ENCODE assay signal across 1 cellular context in the genomic region with DNA sequence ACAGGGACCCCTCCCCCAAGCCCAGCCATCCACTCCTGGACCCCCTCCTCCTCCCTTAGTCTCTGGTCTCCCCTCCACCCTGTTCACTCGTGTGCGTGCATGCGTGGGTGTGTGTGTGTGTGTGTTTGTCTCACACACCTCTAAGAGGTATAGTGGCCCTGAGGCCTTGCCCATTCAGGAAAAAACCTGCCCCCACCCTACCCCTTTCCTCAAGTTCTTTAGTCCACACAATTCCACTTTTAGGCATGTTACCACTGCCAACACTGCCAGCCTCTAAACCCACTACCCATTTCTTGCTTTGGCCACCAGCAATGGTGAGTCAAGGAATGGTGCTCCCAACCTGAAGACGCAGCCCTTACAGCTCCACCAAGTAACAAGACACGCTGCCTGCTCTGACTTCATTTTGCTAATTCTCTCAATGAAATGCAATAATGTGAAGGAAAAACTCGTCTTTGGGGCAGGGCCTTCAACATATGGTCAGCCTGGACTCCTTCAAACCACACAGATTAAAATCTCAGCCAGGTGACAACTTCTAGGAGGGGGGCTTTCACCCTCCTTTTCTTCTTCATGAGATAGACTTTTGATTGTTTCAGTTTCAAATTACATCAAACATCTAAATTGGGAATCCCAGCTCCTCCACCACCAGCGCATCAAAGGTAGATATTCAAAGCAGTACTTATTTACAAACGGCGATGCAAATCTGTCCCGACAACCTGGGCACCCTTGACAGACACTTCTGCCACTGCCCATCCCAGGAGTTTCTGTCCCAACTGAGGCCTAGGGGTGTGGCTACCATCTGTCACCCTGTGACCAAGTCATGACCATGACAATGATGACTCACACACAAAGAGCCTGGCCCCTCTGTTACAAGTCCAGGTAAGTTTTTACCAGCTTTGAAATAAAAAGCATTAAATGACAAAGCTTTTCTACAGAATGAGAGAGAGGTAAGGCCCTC.
TF ChIP-seq lines count a peak whose summit lies in the region.

No MANE protein-coding gene starts in this region.

TF ChIP-seq in GM12878, 131 proteins besides CTCF, POLR2A, EP300 and RAD21 (continued from another document and continues in another):
- TF ChIP-seq, protein P1, sequence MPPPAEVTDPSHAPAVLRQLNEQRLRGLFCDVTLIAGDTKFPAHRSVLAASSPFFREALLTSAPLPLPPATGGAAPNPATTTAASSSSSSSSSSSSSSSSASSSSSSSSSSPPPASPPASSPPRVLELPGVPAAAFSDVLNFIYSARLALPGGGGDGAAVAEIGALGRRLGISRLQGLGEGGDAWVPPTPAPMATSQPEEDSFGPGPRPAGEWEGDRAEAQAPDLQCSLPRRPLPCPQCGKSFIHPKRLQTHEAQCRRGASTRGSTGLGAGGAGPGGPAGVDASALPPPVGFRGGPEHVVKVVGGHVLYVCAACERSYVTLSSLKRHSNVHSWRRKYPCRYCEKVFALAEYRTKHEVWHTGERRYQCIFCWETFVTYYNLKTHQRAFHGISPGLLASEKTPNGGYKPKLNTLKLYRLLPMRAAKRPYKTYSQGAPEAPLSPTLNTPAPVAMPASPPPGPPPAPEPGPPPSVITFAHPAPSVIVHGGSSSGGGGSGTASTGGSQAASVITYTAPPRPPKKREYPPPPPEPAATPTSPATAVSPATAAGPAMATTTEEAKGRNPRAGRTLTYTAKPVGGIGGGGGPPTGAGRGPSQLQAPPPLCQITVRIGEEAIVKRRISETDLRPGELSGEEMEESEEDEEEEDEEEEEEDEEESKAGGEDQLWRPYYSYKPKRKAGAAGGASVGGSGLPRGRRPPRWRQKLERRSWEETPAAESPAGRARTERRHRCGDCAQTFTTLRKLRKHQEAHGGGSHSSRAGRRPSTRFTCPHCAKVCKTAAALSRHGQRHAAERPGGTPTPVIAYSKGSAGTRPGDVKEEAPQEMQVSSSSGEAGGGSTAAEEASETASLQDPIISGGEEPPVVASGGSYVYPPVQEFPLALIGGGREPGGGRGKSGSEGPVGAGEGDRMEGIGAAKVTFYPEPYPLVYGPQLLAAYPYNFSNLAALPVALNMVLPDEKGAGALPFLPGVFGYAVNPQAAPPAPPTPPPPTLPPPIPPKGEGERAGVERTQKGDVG (CRISPR knock-in tag; IDR thresholded peaks at IDR 0.05): no peak
- TF ChIP-seq ZBTB40 (IDR thresholded peaks at IDR 0.05; ENCODE audit: borderline replicate concordance): no peak
- TF ChIP-seq PAX8 (IDR thresholded peaks at IDR 0.05): no peak
- TF ChIP-seq STAT1 (conservative IDR thresholded peaks at IDR 0.05): no peak
- peak; percentile 51 for TF ChIP-seq SP1 (IDR thresholded peaks at IDR 0.05; ENCODE audit: low read depth, low read length)
- TF ChIP-seq WRNIP1 (IDR thresholded peaks at IDR 0.05; ENCODE audit: borderline replicate concordance, low read depth, low read length): no peak
- TF ChIP-seq, protein P2, sequence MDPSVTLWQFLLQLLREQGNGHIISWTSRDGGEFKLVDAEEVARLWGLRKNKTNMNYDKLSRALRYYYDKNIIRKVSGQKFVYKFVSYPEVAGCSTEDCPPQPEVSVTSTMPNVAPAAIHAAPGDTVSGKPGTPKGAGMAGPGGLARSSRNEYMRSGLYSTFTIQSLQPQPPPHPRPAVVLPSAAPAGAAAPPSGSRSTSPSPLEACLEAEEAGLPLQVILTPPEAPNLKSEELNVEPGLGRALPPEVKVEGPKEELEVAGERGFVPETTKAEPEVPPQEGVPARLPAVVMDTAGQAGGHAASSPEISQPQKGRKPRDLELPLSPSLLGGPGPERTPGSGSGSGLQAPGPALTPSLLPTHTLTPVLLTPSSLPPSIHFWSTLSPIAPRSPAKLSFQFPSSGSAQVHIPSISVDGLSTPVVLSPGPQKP (IDR thresholded peaks at IDR 0.05; ENCODE audit: low read depth, low read length): no peak
- TF ChIP-seq RCOR1 (conservative IDR thresholded peaks at IDR 0.05; ENCODE audit: low read depth, low read length): peak; percentile 85; the same call in 1 of the 2 replicates
- TF ChIP-seq CREB1 (IDR thresholded peaks at IDR 0.05; ENCODE audit: low read depth): peak; percentile 65; the same call in 1 of the 2 replicates
- TF ChIP-seq ZNF384 (IDR thresholded peaks at IDR 0.05; ENCODE audit: borderline replicate concordance, low read depth, low read length): no peak
- TF ChIP-seq RBBP5 (conservative IDR thresholded peaks at IDR 0.05): no peak
- no peak for TF ChIP-seq RB1 (IDR thresholded peaks at IDR 0.05; ENCODE audit: borderline replicate concordance)
- TF ChIP-seq JUND (IDR thresholded peaks at IDR 0.05; ENCODE audit: low read depth, low read length): peak; percentile 32; the same call in 1 of the 2 replicates
- no peak for TF ChIP-seq SUPT20H (IDR thresholded peaks at IDR 0.05; ENCODE audit: borderline replicate concordance, control insufficient read depth, low read depth, low read length)
- TF ChIP-seq KDM1A (IDR thresholded peaks at IDR 0.05; ENCODE audit: borderline replicate concordance): no peak
- TF ChIP-seq ESRRA (IDR thresholded peaks at IDR 0.05; ENCODE audit: low read length): no peak
- TF ChIP-seq RAD51 (IDR thresholded peaks at IDR 0.05): peak; percentile 36; the same call in 1 of the 2 replicates
- TF ChIP-seq SIX5 (IDR thresholded peaks at IDR 0.05; ENCODE audit: low read depth, low read length, severe bottlenecking): no peak
- TF ChIP-seq FOS (IDR thresholded peaks at IDR 0.05; ENCODE audit: borderline replicate concordance, extremely low read depth, insufficient read length): no peak
- TF ChIP-seq ZNF687 (IDR thresholded peaks at IDR 0.05): peak; percentile 62; the same call in 1 of the 2 replicates
- TF ChIP-seq, protein P3, sequence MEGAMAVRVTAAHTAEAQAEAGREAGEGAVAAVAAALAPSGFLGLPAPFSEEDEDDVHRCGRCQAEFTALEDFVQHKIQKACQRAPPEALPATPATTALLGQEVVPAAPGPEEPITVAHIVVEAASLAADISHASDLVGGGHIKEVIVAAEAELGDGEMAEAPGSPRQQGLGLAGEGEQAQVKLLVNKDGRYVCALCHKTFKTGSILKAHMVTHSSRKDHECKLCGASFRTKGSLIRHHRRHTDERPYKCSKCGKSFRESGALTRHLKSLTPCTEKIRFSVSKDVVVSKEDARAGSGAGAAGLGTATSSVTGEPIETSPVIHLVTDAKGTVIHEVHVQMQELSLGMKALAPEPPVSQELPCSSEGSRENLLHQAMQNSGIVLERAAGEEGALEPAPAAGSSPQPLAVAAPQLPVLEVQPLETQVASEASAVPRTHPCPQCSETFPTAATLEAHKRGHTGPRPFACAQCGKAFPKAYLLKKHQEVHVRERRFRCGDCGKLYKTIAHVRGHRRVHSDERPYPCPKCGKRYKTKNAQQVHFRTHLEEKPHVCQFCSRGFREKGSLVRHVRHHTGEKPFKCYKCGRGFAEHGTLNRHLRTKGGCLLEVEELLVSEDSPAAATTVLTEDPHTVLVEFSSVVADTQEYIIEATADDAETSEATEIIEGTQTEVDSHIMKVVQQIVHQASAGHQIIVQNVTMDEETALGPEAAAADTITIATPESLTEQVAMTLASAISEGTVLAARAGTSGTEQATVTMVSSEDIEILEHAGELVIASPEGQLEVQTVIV (IDR thresholded peaks at IDR 0.05; ENCODE audit: borderline replicate concordance, partially characterized antibody): no peak
- TF ChIP-seq RELA (IDR thresholded peaks at IDR 0.05; ENCODE audit: borderline replicate concordance, partially characterized antibody): no peak
- TF ChIP-seq ATF7 (IDR thresholded peaks at IDR 0.05; ENCODE audit: low read depth): peak; percentile 67
- TF ChIP-seq ZZZ3 (IDR thresholded peaks at IDR 0.05; ENCODE audit: control insufficient read depth, insufficient read length, low read depth): no peak
- TF ChIP-seq, protein P4, sequence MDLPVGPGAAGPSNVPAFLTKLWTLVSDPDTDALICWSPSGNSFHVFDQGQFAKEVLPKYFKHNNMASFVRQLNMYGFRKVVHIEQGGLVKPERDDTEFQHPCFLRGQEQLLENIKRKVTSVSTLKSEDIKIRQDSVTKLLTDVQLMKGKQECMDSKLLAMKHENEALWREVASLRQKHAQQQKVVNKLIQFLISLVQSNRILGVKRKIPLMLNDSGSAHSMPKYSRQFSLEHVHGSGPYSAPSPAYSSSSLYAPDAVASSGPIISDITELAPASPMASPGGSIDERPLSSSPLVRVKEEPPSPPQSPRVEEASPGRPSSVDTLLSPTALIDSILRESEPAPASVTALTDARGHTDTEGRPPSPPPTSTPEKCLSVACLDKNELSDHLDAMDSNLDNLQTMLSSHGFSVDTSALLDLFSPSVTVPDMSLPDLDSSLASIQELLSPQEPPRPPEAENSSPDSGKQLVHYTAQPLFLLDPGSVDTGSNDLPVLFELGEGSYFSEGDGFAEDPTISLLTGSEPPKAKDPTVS (IDR thresholded peaks at IDR 0.05; ENCODE audit: low read depth, low read length): no peak
- TF ChIP-seq SIN3A (IDR thresholded peaks at IDR 0.05; ENCODE audit: low read depth, low read length): no peak
- TF ChIP-seq MYB (IDR thresholded peaks at IDR 0.05; ENCODE audit: borderline replicate concordance, low read depth, low read length): no peak
- no peak for TF ChIP-seq ZNF274 (IDR thresholded peaks at IDR 0.05; ENCODE audit: insufficient read depth, insufficient read length)
- TF ChIP-seq NR2C1 (IDR thresholded peaks at IDR 0.05): no peak
- no peak for TF ChIP-seq MAX (IDR thresholded peaks at IDR 0.05; ENCODE audit: low read depth, low read length)
- TF ChIP-seq NFXL1 (IDR thresholded peaks at IDR 0.05; ENCODE audit: borderline replicate concordance): no peak
- TF ChIP-seq SUZ12 (IDR thresholded peaks at IDR 0.05; ENCODE audit: unreplicated experiment): no peak
- no peak for TF ChIP-seq KLF5 (IDR thresholded peaks at IDR 0.05; ENCODE audit: partially characterized antibody)
- no peak for TF ChIP-seq CEBPB (IDR thresholded peaks at IDR 0.05; ENCODE audit: borderline replicate concordance in 1 of 2, low read depth in 2 of 2, low read length in 2 of 2)
- no peak; the same call in 1 of the 2 replicates for TF ChIP-seq SMC3 (IDR thresholded peaks at IDR 0.05; ENCODE audit: borderline replicate concordance, low read length)
- TF ChIP-seq SMAD5 (IDR thresholded peaks at IDR 0.05; ENCODE audit: low read depth): no peak
